8 cellular contexts compared by ENCODE assay signal in the genomic region with DNA sequence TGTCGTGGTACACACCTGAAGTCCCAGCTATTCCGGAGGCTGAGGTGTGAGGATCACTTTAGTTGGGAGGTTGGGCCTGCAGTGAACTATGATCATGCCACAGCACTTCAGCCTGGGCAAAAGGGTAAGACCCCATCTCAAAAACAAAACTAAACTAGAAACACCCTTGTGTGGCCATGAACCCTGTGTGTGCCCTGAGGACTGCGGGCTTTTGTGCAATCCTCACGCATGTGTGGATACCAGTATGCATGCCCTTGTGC. TPM values are rescaled to one million over a fixed set of nuclear protein-coding genes. Genes with fewer than 3 reads are reported as not detected.
DNase-seq lines count a peak whose midpoint lies in the region; ATAC-seq and TF ChIP-seq lines count a peak whose summit lies in the region.

No MANE protein-coding gene starts in this region.

- DNase-seq in activated T-cell treated with anti-CD3 and anti-CD28 coated beads, Interleukin-2, amount 50 U/mL, for 24 hours: no peak
- DNase-seq in activated T-cell treated with anti-CD3 and anti-CD28 coated beads, Interleukin-2, amount 50 U/mL, for 1 hour: no peak
- no peak for DNase-seq in ascending aorta (ENCODE audit: low spot score in 2 of 2)
- no peak for DNase-seq in lower lobe of right lung
- no peak for DNase-seq in tibial artery
- DNase-seq in AML-193 (lab: John Stamatoyannopoulos, UW): no peak

- intact Hi-C loops in ascending aorta (cut with DNase I): loop anchor here (1.0 to 10.0 kb wide), 4 partner anchors 20 to 373 kb away; partner anchors contain the start of genes RAB4B and SERTAD1
- intact Hi-C loops in lower lobe of right lung (cut with DNase I): no loop called here
- intact Hi-C loops in tibial artery (cut with DNase I; ENCODE audit: low total_unique reads): no loop called here

- no peaks in the 10 kb centered on the region for H3K27me3 ChIP-seq in ascending aorta
- H3K27me3 ChIP-seq in lower lobe of right lung (ENCODE audit: low read depth): no peaks in the 10 kb centered on the region
- no peaks in the 10 kb centered on the region for H3K27me3 ChIP-seq in tibial artery

- H3K9me3 ChIP-seq in ascending aorta (no peaks in the 10 kb centered on the region), lower lobe of right lung (no peaks in the 10 kb centered on the region), tibial artery (no peaks in the 10 kb centered on the region)

- peak overlapping the region; percentile 89 for H3K4me3 Mint-ChIP-seq in activated T-cell treated with anti-CD3 and anti-CD28 coated beads, Interleukin-2, amount 50 U/mL, for 24 hours

- peaks cover 23 to 39% of the 10 kb centered on the region in 2 donors for H3K4me1 ChIP-seq in ascending aorta
- peaks cover 38% of the 10 kb centered on the region for H3K4me1 ChIP-seq in lower lobe of right lung
- peaks cover 0 to 50% (median 36%) of the 10 kb centered on the region in 4 donors for H3K4me1 ChIP-seq in tibial artery

- peaks cover 39% of the 10 kb centered on the region for H3K36me3 Mint-ChIP-seq in activated T-cell treated with anti-CD3 and anti-CD28 coated beads, Interleukin-2, amount 50 U/mL, for 24 hours (ENCODE audit: low read depth)

- H3K9me3 Mint-ChIP-seq in activated T-cell treated with anti-CD3 and anti-CD28 coated beads, Interleukin-2, amount 50 U/mL, for 24 hours: no peaks in the 10 kb centered on the region

- ATAC-seq in lower lobe of right lung (no peak), HG02610 (IDR thresholded peaks at IDR 0.05; ENCODE audit: unreplicated experiment) (no peak), HG02623 (IDR thresholded peaks at IDR 0.05; ENCODE audit: unreplicated experiment) (no peak)

- H3K27ac ChIP-seq in ascending aorta (peak overlapping the region; percentile 89 to 95), lower lobe of right lung (peak overlapping the region; percentile 88), tibial artery (peak overlapping the region; percentile 97)

- peaks cover 8 to 12% of the 10 kb centered on the region in 2 donors for H3K36me3 ChIP-seq in ascending aorta
- H3K36me3 ChIP-seq in lower lobe of right lung: peaks cover 26% of the 10 kb centered on the region
- peaks cover 7 to 30% (median 10%) of the 10 kb centered on the region in 3 donors for H3K36me3 ChIP-seq in tibial artery

- H3K27me3 Mint-ChIP-seq in activated T-cell treated with anti-CD3 and anti-CD28 coated beads, Interleukin-2, amount 50 U/mL, for 24 hours: no peaks in the 10 kb centered on the region

- peak overlapping the region; percentile 96 for H3K27ac Mint-ChIP-seq in activated T-cell treated with anti-CD3 and anti-CD28 coated beads, Interleukin-2, amount 50 U/mL, for 24 hours

- H3K4me1 Mint-ChIP-seq in activated T-cell treated with anti-CD3 and anti-CD28 coated beads, Interleukin-2, amount 50 U/mL, for 24 hours (ENCODE audit: low read depth): peaks cover 52% of the 10 kb centered on the region

- H3K4me3 ChIP-seq in ascending aorta (peak overlapping the region; percentile 55 to 99), lower lobe of right lung (peak overlapping the region; percentile 92), tibial artery (peak overlapping the region; percentile 91 to 97)

- TF ChIP-seq CTCF in ascending aorta (IDR thresholded peaks at IDR 0.05): no peak
- no peak for TF ChIP-seq CTCF in lower lobe of right lung (IDR thresholded peaks at IDR 0.05)
- TF ChIP-seq CTCF in tibial artery (IDR thresholded peaks at IDR 0.05): no peak

RNA-seq across cellular contexts. Expression of gene EGLN2, which starts 1.1 kb away (rescaled TPM):
- total RNA-seq in ascending aorta (149 TPM), lower lobe of right lung (188 TPM)

RNA-seq across cellular contexts. Expression of gene RAB4B, which starts 19.8 kb away (rescaled TPM):
- 56.8 TPM for total RNA-seq in ascending aorta
- total RNA-seq in lower lobe of right lung: 48.5 TPM

RNA-seq across cellular contexts. Expression of gene MIA, which starts 22.6 kb away (rescaled TPM):
- total RNA-seq in ascending aorta: not detected
- total RNA-seq in lower lobe of right lung: 1.7 TPM

RNA-seq across cellular contexts. Expression of gene SNRPA, which starts 46.9 kb away (rescaled TPM):
- 154 TPM for total RNA-seq in ascending aorta
- 44.8 TPM for total RNA-seq in lower lobe of right lung

RNA-seq across cellular contexts. Expression of gene ACTMAP, which starts 47.6 kb away (rescaled TPM):
- total RNA-seq in ascending aorta (8.3 TPM), lower lobe of right lung (17.6 TPM)
